ENCODE assay signal across 10 cellular contexts in the genomic region with DNA sequence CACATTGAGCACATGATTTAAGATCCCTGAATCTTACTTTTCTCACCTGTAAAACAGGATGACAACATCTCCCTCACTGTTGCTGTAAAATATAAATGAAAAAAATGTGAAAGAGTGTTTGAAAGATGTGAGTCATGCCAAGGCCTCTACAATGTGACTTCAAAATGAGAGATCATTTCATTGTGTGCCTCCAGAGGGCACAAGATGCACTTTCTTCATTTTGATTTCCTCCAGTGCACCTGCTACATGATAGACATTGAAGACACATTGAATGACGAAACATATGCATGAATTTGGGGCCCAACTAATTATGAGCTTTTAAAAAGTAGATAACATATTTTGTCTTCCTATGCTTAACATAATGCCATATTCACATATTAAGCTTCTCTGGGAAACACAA.
DNase-seq lines count a peak whose midpoint lies in the region; ATAC-seq and TF ChIP-seq lines count a peak whose summit lies in the region.
"Had no signal": no experiment of that assay in that cellular context is flagged by ENCODE, and none has a peak within 500 bp of the region (broad histone marks: within the 10 kb centered on the region; RNA-seq: fewer than 3 reads in every experiment).

No MANE protein-coding gene starts in this region.

- no peaks in the 10 kb centered on the region for H3K36me3 ChIP-seq in aorta (ENCODE audit: control insufficient read depth in 1 of 2, insufficient read depth in 2 of 2, low read length in 1 of 2)

- no peak overlapping the region for H3K27ac Mint-ChIP-seq in chondrocyte (ENCODE audit: unreplicated experiment)
- H3K27ac Mint-ChIP-seq: B cell had no signal

- no peak overlapping the region for H3K27ac ChIP-seq in aorta (ENCODE audit: low read depth in 1 of 2, low read length in 2 of 2)

- 83 to 91% methylated on average over 1 of the region's 1 CpG for WGBS in aorta, 2 donors

- ATAC-seq in GM18498 (IDR thresholded peaks at IDR 0.05; ENCODE audit: unreplicated experiment) (no peak), aorta (ENCODE audit: low FRiP score) (no peak), GM21528 (IDR thresholded peaks at IDR 0.05; ENCODE audit: low FRiP score, unreplicated experiment) (no peak)

- TF ChIP-seq CTCF in chondrocyte (IDR thresholded peaks at IDR 0.05), result peak; percentile 50

- DNase-seq in NCI-H2171 treated with DMSO at 0.1 percent for 48 hours (lab: John Stamatoyannopoulos, UW) (peak; percentile 0), NCI-H2171 (lab: John Stamatoyannopoulos, UW) (no peak), MV-4-11 (lab: John Stamatoyannopoulos, UW) (peak; percentile 46), chondrocyte (ENCODE audit: low spot score) (no peak), non-pigmented ciliary epithelial cell (ENCODE audit: low read depth) (peak; percentile 22), aorta (no peak)
- DNase-seq: T-helper 9 cell had no signal

- no peak overlapping the region for H3K4me3 Mint-ChIP-seq in chondrocyte (ENCODE audit: unreplicated experiment)
- H3K4me3 Mint-ChIP-seq: B cell had no signal

- H3K27me3 Mint-ChIP-seq in chondrocyte (ENCODE audit: low read depth), result no peaks in the 10 kb centered on the region

- H3K4me1 Mint-ChIP-seq in chondrocyte (ENCODE audit: low read depth), result peaks cover 9% of the 10 kb centered on the region
- H3K4me1 Mint-ChIP-seq: B cell had no signal

- intact Hi-C loops in aorta (cut with DNase I), result no loop called here

- no peaks in the 10 kb centered on the region for H3K9me3 Mint-ChIP-seq in chondrocyte (ENCODE audit: low read depth)

- H3K27me3 ChIP-seq in aorta (ENCODE audit: control insufficient read depth in 1 of 2, insufficient read depth in 2 of 2, low read length in 1 of 2), result no peaks in the 10 kb centered on the region

- H3K4me3 ChIP-seq in aorta (ENCODE audit: low read length in 2 of 2), result no peak overlapping the region

- no peaks in the 10 kb centered on the region for H3K36me3 Mint-ChIP-seq in chondrocyte (ENCODE audit: low read depth)

- peaks cover 2% of the 10 kb centered on the region for H3K9me3 ChIP-seq in aorta (ENCODE audit: control insufficient read depth, low read length)

- H3K4me1 ChIP-seq in aorta (ENCODE audit: control insufficient read depth in 1 of 2, insufficient read depth in 2 of 2, low read length in 2 of 2), result peaks cover 0 to 4% of the 10 kb centered on the region in 2 donors

Comparison
In these comparisons a context has a peak if more than half of its experiments do, and no peak if none do; other contexts are left out.
1. DNase-seq: peak in NCI-H2171 treated with DMSO at 0.1 percent for 48 hours (single experiment), MV-4-11 (single experiment) and non-pigmented ciliary epithelial cell (single experiment); none in NCI-H2171 (single experiment), chondrocyte (single experiment) and aorta (0 of 2).